ENCODE assay signal across 8 cellular contexts in genomic region chr4:159102623-159103405, GRCh38. TPM values are rescaled to one million over a fixed set of nuclear protein-coding genes. Genes with fewer than 3 reads are reported as not detected.
DNase-seq lines count a peak whose midpoint lies in the region; ATAC-seq, FAIRE-seq and TF ChIP-seq lines count a peak whose summit lies in the region.

A gene with protein sequence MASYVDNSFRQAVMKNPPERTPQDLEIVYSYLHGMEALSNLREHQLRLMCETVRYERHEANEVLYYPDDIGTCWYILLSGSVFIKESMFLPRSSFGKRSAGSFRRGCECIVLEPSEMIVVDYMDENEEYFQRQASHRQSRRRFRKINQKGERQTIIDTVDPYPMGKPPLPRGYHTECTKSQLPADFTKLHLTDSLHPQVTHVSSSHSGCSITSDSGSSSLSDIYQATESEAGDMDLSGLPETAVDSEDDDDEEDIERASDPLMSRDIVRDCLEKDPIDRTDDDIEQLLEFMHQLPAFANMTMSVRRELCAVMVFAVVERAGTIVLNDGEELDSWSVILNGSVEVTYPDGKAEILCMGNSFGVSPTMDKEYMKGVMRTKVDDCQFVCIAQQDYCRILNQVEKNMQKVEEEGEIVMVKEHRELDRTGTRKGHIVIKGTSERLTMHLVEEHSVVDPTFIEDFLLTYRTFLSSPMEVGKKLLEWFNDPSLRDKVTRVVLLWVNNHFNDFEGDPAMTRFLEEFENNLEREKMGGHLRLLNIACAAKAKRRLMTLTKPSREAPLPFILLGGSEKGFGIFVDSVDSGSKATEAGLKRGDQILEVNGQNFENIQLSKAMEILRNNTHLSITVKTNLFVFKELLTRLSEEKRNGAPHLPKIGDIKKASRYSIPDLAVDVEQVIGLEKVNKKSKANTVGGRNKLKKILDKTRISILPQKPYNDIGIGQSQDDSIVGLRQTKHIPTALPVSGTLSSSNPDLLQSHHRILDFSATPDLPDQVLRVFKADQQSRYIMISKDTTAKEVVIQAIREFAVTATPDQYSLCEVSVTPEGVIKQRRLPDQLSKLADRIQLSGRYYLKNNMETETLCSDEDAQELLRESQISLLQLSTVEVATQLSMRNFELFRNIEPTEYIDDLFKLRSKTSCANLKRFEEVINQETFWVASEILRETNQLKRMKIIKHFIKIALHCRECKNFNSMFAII (N-terminal part only) (plus strand): TSS chr4:159103079. CDS start chr4:159104163, 1,084 bp downstream.

- H3K4me3 ChIP-seq in bronchial epithelial cell (ENCODE audit: low read depth, low read length): peak within 1 kb of the TSS; percentile 92

- FAIRE-seq in bronchial epithelial cell (lab: Jason Lieb, UNC): no peak

- TF ChIP-seq CTCF in WTC11 (IDR thresholded peaks at IDR 0.05): no peak
- TF ChIP-seq CTCF in bronchial epithelial cell (IDR thresholded peaks at IDR 0.05; ENCODE audit: insufficient read depth, low read length, severe bottlenecking): no peak

- POLR2A ChIA-PET in WTC11 (lab: Charles Lee): interaction anchor here (0.6 kb wide), 1 partner anchor 12 kb away, joined by 3 read pairs; no protein-coding TSS in a partner anchor

- no peaks in the 10 kb centered on the region for H3K36me3 ChIP-seq in bronchial epithelial cell (ENCODE audit: control insufficient read depth, insufficient read depth, low read length)

- no peaks in the 10 kb centered on the region for H3K27me3 ChIP-seq in bronchial epithelial cell (ENCODE audit: control insufficient read depth, insufficient read depth, low read length)

- H3K4me3 Mint-ChIP-seq in WTC11 (peak within 1 kb of the TSS; percentile 80), immature natural killer cell (peak within 1 kb of the TSS; percentile 85 to 91 (median 89))

- DNase-seq in AG08395 (ENCODE audit: low spot score): peak; percentile 95
- DNase-seq in NCI-H2227 (lab: John Stamatoyannopoulos, UW; ENCODE audit: unreplicated experiment): peak; percentile 84
- peak; percentile 88 for DNase-seq in WTC11 (ENCODE audit: low spot score)
- DNase-seq in bronchial epithelial cell (ENCODE audit: low read depth): peak; percentile 87
- peak; percentile 85 to 88 (median 88) for DNase-seq in immature natural killer cell
- DNase-seq in smooth muscle cell of the brain vasculature (ENCODE audit: low read depth, low spot score): peak; percentile 80

- peak within 1 kb of the TSS; percentile 47 for H3K27ac Mint-ChIP-seq in WTC11
- peak within 1 kb of the TSS; percentile 74 to 95 (median 88) for H3K27ac Mint-ChIP-seq in immature natural killer cell

- CTCF ChIA-PET in WTC11 (lab: Charles Lee): no interaction called here

- ATAC-seq in GM18909 (IDR thresholded peaks at IDR 0.05; ENCODE audit: poor library complexity, unreplicated experiment) (peak; percentile 85), HG03159 (IDR thresholded peaks at IDR 0.05; ENCODE audit: unreplicated experiment) (peak; percentile 77), WTC11 (peak; percentile 84)

- peaks cover 11% of the 10 kb centered on the region for H3K27me3 Mint-ChIP-seq in WTC11 (ENCODE audit: low read depth)
- H3K27me3 Mint-ChIP-seq in immature natural killer cell (ENCODE audit: low read depth in 3 of 3): peaks cover 18 to 22% (median 21%) of the 10 kb centered on the region in 3 donors

- H3K4me1 Mint-ChIP-seq in WTC11: peaks cover 52% of the 10 kb centered on the region
- peaks cover 34 to 40% of the 10 kb centered on the region in 2 donors for H3K4me1 Mint-ChIP-seq in immature natural killer cell

- H3K36me3 Mint-ChIP-seq in WTC11 (no peaks in the 10 kb centered on the region), immature natural killer cell (no peaks in the 10 kb centered on the region)

- H3K9me3 Mint-ChIP-seq in WTC11 (no peaks in the 10 kb centered on the region), immature natural killer cell (no peaks in the 10 kb centered on the region)

TF ChIP-seq in WTC11, 78 proteins besides CTCF, POLR2A, EP300 and RAD21:
- 0 out of 2 replicates have a peak, but pooled peaks have one; percentile 74 for TF ChIP-seq CBFB (CRISPR knock-in tag; IDR thresholded peaks at IDR 0.05; ENCODE audit: low read depth)
- peak; percentile 79 for TF ChIP-seq NFYB (CRISPR knock-in tag; conservative IDR thresholded peaks at IDR 0.05; ENCODE audit: low read depth)
- peak; percentile 63; the same call in 1 of the 2 replicates for TF ChIP-seq CREM (CRISPR knock-in tag; IDR thresholded peaks at IDR 0.05)
- TF ChIP-seq, protein P1, sequence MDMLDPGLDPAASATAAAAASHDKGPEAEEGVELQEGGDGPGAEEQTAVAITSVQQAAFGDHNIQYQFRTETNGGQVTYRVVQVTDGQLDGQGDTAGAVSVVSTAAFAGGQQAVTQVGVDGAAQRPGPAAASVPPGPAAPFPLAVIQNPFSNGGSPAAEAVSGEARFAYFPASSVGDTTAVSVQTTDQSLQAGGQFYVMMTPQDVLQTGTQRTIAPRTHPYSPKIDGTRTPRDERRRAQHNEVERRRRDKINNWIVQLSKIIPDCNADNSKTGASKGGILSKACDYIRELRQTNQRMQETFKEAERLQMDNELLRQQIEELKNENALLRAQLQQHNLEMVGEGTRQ (CRISPR knock-in tag; IDR thresholded peaks at IDR 0.05): 0 out of 2 replicates have a peak, but pooled peaks have one; percentile 15
- no peak for TF ChIP-seq NR3C1 (CRISPR knock-in tag; conservative IDR thresholded peaks at IDR 0.05; ENCODE audit: low read depth)
- TF ChIP-seq MAX (CRISPR knock-in tag; IDR thresholded peaks at IDR 0.05): peak; percentile 34
- peak; percentile 92 for TF ChIP-seq SP1 (CRISPR knock-in tag; conservative IDR thresholded peaks at IDR 0.05)
- peak; percentile 67; the same call in 1 of the 2 replicates for TF ChIP-seq FOXP1 (CRISPR knock-in tag; IDR thresholded peaks at IDR 0.05; ENCODE audit: borderline replicate concordance)
- TF ChIP-seq NR1H2 (CRISPR knock-in tag; IDR thresholded peaks at IDR 0.05): no peak
- TF ChIP-seq ESRRA (CRISPR knock-in tag; IDR thresholded peaks at IDR 0.05; ENCODE audit: borderline replicate concordance): no peak
- TF ChIP-seq MYBL2 (CRISPR knock-in tag; IDR thresholded peaks at IDR 0.05): 0 out of 2 replicates have a peak, but pooled peaks have one; percentile 26
- TF ChIP-seq ETV6 (CRISPR knock-in tag; IDR thresholded peaks at IDR 0.05): peak; percentile 69
- no peak for TF ChIP-seq ATF2 (CRISPR knock-in tag; IDR thresholded peaks at IDR 0.05; ENCODE audit: borderline replicate concordance, low read depth)
- peak; percentile 68 for TF ChIP-seq FOXK1 (CRISPR knock-in tag; IDR thresholded peaks at IDR 0.05)
- TF ChIP-seq ELF4 (CRISPR knock-in tag; IDR thresholded peaks at IDR 0.05; ENCODE audit: low read depth): no peak
- TF ChIP-seq ZNF416 (CRISPR knock-in tag; IDR thresholded peaks at IDR 0.05): 0 out of 2 replicates have a peak, but pooled peaks have one; percentile 46
- no peak for TF ChIP-seq FOXJ3 (CRISPR knock-in tag; IDR thresholded peaks at IDR 0.05; ENCODE audit: borderline replicate concordance)
- TF ChIP-seq, protein P2, sequence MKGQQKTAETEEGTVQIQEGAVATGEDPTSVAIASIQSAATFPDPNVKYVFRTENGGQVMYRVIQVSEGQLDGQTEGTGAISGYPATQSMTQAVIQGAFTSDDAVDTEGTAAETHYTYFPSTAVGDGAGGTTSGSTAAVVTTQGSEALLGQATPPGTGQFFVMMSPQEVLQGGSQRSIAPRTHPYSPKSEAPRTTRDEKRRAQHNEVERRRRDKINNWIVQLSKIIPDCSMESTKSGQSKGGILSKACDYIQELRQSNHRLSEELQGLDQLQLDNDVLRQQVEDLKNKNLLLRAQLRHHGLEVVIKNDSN (CRISPR knock-in tag; IDR thresholded peaks at IDR 0.05): no peak

RNA-seq across cellular contexts. Expression of the gene that starts here (rescaled TPM):
- total RNA-seq in WTC11 (2021) (32.3 to 40.6 TPM (median 33.4 TPM) in 3 replicates), bronchial epithelial cell (34.4 and 37.6 TPM in 2 replicates)
- 1 to 10 TPM in 1 of 3 donors, under 1 TPM in 2; 0.22 to 1.7 (median 0.46) TPM for polyA plus RNA-seq in immature natural killer cell

Comparison
In these comparisons a context has a peak if more than half of its experiments do, and no peak if none do; other contexts are left out.
1. Peak in every context shown above with its lines: DNase-seq, ATAC-seq and H3K4me3 ChIP-seq.